13 cellular contexts compared by ENCODE assay signal in genomic region chr7:98249106-98249505, GRCh38. TPM values are rescaled to one million over a fixed set of nuclear protein-coding genes. Genes with fewer than 3 reads are reported as not detected.
A peak's percentile ranks its signal among the peaks of the same experiment; 100 is the strongest.
DNase-seq lines count a peak whose midpoint lies in the region; TF ChIP-seq lines count a peak whose summit lies in the region.
"Had no signal": no experiment of that assay in that cellular context is flagged by ENCODE, and none has a peak within 500 bp of the region (broad histone marks: within the 10 kb centered on the region; RNA-seq: fewer than 3 reads in every experiment).

No MANE protein-coding gene starts in this region.

- intact Hi-C loops in breast epithelium (cut with DNase I; ENCODE audit: low total_unique reads): no loop called here
- intact Hi-C loops in mammary epithelial cell (cut with micrococcal nuclease): no loop called here

- in situ Hi-C loops in mammary epithelial cell (cut with MboI; ENCODE audit: low sequenced_read_pairs in 2 of 2) (no loop called here), GM23248 (cut with MboI) (no loop called here)

- H3K9me2 ChIP-seq in hepatocyte (replicated peaks; ENCODE audit: insufficient read depth) (no peaks in the 10 kb centered on the region), GM23248 (ENCODE audit: insufficient read depth) (no peaks in the 10 kb centered on the region)

- no peaks in the 10 kb centered on the region for H3K9me3 Mint-ChIP-seq in T-helper 1 cell treated with Interleukin-12 subunit alpha and Interleukin-12 subunit beta and Interleukin-4 antibody, amounts not matched to agents 30 μg/mL and 1 μg/mL, for 36 hours
- no peaks in the 10 kb centered on the region for H3K9me3 Mint-ChIP-seq in type B pancreatic cell

- no peak overlapping the region for H3K4me2 ChIP-seq in mammary epithelial cell (ENCODE audit: insufficient read depth, low read depth, low read length)
- H3K4me2 ChIP-seq in hepatocyte: no peak overlapping the region
- no peak overlapping the region for H3K4me2 ChIP-seq in GM23248 (ENCODE audit: unreplicated experiment)

- no peaks in the 10 kb centered on the region for H3F3A ChIP-seq in GM23248 (ENCODE audit: insufficient read depth)

- H3K27ac Mint-ChIP-seq in T-helper 1 cell treated with Interleukin-12 subunit alpha and Interleukin-12 subunit beta and Interleukin-4 antibody, amounts not matched to agents 30 μg/mL and 1 μg/mL, for 36 hours: peak overlapping the region; percentile 99
- H3K27ac Mint-ChIP-seq in type B pancreatic cell: peak overlapping the region; percentile 25

- no peak for DNase-seq in breast epithelium (ENCODE audit: low spot score in 2 of 2)
- no peak for DNase-seq in mammary epithelial cell
- peak; percentile 12 for DNase-seq in iPS-NIHi7 (ENCODE audit: extremely low spot score)
- DNase-seq in type B pancreatic cell (ENCODE audit: extremely low spot score, unreplicated experiment): no peak
- no peak for DNase-seq in hepatocyte (ENCODE audit: low spot score)
- no peak for DNase-seq in islet precursor cell
- no peak for DNase-seq in GM23248
- DNase-seq: foreskin fibroblast; mesendoderm; NCI-H82; stimulated activated CD4-positive, alpha-beta T cell treated with anti-CD3 and anti-CD28 coated beads, Interleukin-15, amount 100 ng/mL, for 24 hours had no signal

- peaks cover 29% of the 10 kb centered on the region for H3K4me1 Mint-ChIP-seq in T-helper 1 cell treated with Interleukin-12 subunit alpha and Interleukin-12 subunit beta and Interleukin-4 antibody, amounts not matched to agents 30 μg/mL and 1 μg/mL, for 36 hours (ENCODE audit: low read depth)
- peaks cover 13% of the 10 kb centered on the region for H3K4me1 Mint-ChIP-seq in type B pancreatic cell (ENCODE audit: unreplicated experiment)

- dilution Hi-C loops in mammary epithelial cell (cut with HindIII; ENCODE audit: low sequenced_read_pairs): no loop called here

- H3K9ac ChIP-seq in mammary epithelial cell (ENCODE audit: insufficient read depth, low read length) (no peak overlapping the region), GM23248 (no peak overlapping the region)

- H3K4me1 ChIP-seq in breast epithelium (peaks cover 0 to 17% of the 10 kb centered on the region in 2 donors), mammary epithelial cell (ENCODE audit: insufficient read depth, low read length) (peaks cover 5% of the 10 kb centered on the region), hepatocyte (ENCODE audit: insufficient read depth) (peaks cover 13% of the 10 kb centered on the region), GM23248 (ENCODE audit: insufficient read depth) (peaks cover 4% of the 10 kb centered on the region; the same call in 1 of the 2 replicates)

- no TSS peak for BruUV-seq in mammary epithelial cell (replicated peaks; lab: Mats Ljungman, UMichigan)

- H3K27me3 Mint-ChIP-seq in T-helper 1 cell treated with Interleukin-12 subunit alpha and Interleukin-12 subunit beta and Interleukin-4 antibody, amounts not matched to agents 30 μg/mL and 1 μg/mL, for 36 hours (ENCODE audit: low read depth): no peaks in the 10 kb centered on the region
- H3K27me3 Mint-ChIP-seq in type B pancreatic cell: no peaks in the 10 kb centered on the region

- CTCF ChIA-PET in mammary epithelial cell (lab: Charles Lee; ENCODE audit: low non-redundant PET): no interaction called here

- H2AFZ ChIP-seq in mammary epithelial cell (ENCODE audit: low read depth, low read length) (no peak overlapping the region), hepatocyte (no peak overlapping the region), GM23248 (no peak overlapping the region)

- H3K9me3 ChIP-seq in breast epithelium (no peaks in the 10 kb centered on the region), mammary epithelial cell (replicated peaks; ENCODE audit: insufficient read depth, low read length) (no peaks in the 10 kb centered on the region), hepatocyte (ENCODE audit: low read depth) (no peaks in the 10 kb centered on the region), GM23248 (ENCODE audit: low read depth) (no peaks in the 10 kb centered on the region)

- peaks cover 22% of the 10 kb centered on the region for H3K36me3 Mint-ChIP-seq in T-helper 1 cell treated with Interleukin-12 subunit alpha and Interleukin-12 subunit beta and Interleukin-4 antibody, amounts not matched to agents 30 μg/mL and 1 μg/mL, for 36 hours (ENCODE audit: low read depth)
- no peaks in the 10 kb centered on the region for H3K36me3 Mint-ChIP-seq in type B pancreatic cell

- H3K79me2 ChIP-seq in mammary epithelial cell (ENCODE audit: insufficient read depth, low read length): peaks cover 15% of the 10 kb centered on the region
- peaks cover 30% of the 10 kb centered on the region for H3K79me2 ChIP-seq in hepatocyte
- H3K79me2 ChIP-seq in GM23248 (ENCODE audit: insufficient read depth): peaks cover 35% of the 10 kb centered on the region

- H4K20me1 ChIP-seq in mammary epithelial cell (ENCODE audit: insufficient read depth, low read length) (no peaks in the 10 kb centered on the region), hepatocyte (ENCODE audit: insufficient read depth, poor library complexity, severe bottlenecking) (no peaks in the 10 kb centered on the region), GM23248 (ENCODE audit: insufficient read depth) (no peaks in the 10 kb centered on the region)

- WGBS in mammary epithelial cell (ENCODE audit: low coverage, missing lambda C conversion rate): 91% methylated on average over 5 of the region's 6 CpGs
- 89% methylated on average over 6 of the region's 6 CpGs for WGBS in hepatocyte (ENCODE audit: low lambda C conversion rate, missing lambda C conversion rate)
- WGBS in GM23248 (ENCODE audit: low coverage in 1 of 2, low lambda C conversion rate in 2 of 2, missing lambda C conversion rate in 2 of 2), 2 experiments: 79 to 85% methylated on average over 6 of the region's 6 CpGs

- peak overlapping the region; percentile 94 for H3K4me3 Mint-ChIP-seq in T-helper 1 cell treated with Interleukin-12 subunit alpha and Interleukin-12 subunit beta and Interleukin-4 antibody, amounts not matched to agents 30 μg/mL and 1 μg/mL, for 36 hours
- H3K4me3 Mint-ChIP-seq in type B pancreatic cell: peak overlapping the region; percentile 48

- H3K4me3 ChIP-seq in breast epithelium (no peak overlapping the region), mammary epithelial cell (replicated peaks in 1 of 3; ENCODE audit: insufficient read depth in 1 of 3, low read depth in 2 of 3, low read length in 3 of 3) (no peak overlapping the region), hepatocyte (no peak overlapping the region), GM23248 (no peak overlapping the region)

- H3K36me3 ChIP-seq in breast epithelium (no peaks in the 10 kb centered on the region), mammary epithelial cell (ENCODE audit: insufficient read depth, low read length) (no peaks in the 10 kb centered on the region), hepatocyte (replicated peaks; ENCODE audit: insufficient read depth, low read depth) (no peaks in the 10 kb centered on the region), GM23248 (ENCODE audit: low read depth) (no peaks in the 10 kb centered on the region)

- peak overlapping the region; percentile 5 to 6 for H3K27ac ChIP-seq in breast epithelium
- no peak overlapping the region for H3K27ac ChIP-seq in mammary epithelial cell (ENCODE audit: insufficient read depth, low read depth, low read length)
- H3K27ac ChIP-seq in hepatocyte: no peak overlapping the region
- H3K27ac ChIP-seq in GM23248: no peak overlapping the region

- TF ChIP-seq POLR2A in breast epithelium (IDR thresholded peaks at IDR 0.05): no peak

- TF ChIP-seq CTCF in breast epithelium (IDR thresholded peaks at IDR 0.05) (no peak), mammary epithelial cell (conservative IDR thresholded peaks at IDR 0.05 in 1 of 2, IDR thresholded peaks at IDR 0.05 in 1 of 2; ENCODE audit: extremely low read depth in 1 of 2, insufficient read depth in 1 of 2, low read depth in 1 of 2, low read length in 2 of 2) (no peak), type B pancreatic cell (conservative IDR thresholded peaks at IDR 0.05) (no peak), hepatocyte (IDR thresholded peaks at IDR 0.05; ENCODE audit: poor library complexity) (no peak)

- H3K27me3 ChIP-seq in breast epithelium: no peaks in the 10 kb centered on the region
- no peaks in the 10 kb centered on the region for H3K27me3 ChIP-seq in mammary epithelial cell (ENCODE audit: insufficient read depth, low read length)
- no peaks in the 10 kb centered on the region for H3K27me3 ChIP-seq in hepatocyte
- no peaks in the 10 kb centered on the region for H3K27me3 ChIP-seq in GM23248 (replicated peaks; ENCODE audit: insufficient read depth)

RNA-seq across cellular contexts. Expression of gene TECPR1, which starts 2.9 kb away (rescaled TPM):
- 10 to 100 TPM; 14.7 to 29.7 (median 28.8) TPM for total RNA-seq in breast epithelium
- 10 to 100 TPM; 13.2 to 14.6 TPM for total RNA-seq in mammary epithelial cell
- 1.6 TPM for polyA plus RNA-seq in mammary epithelial cell
- polyA minus RNA-seq in mammary epithelial cell: 1.1 TPM
- 32.4 and 39.9 TPM in 2 replicates for total RNA-seq in type B pancreatic cell (ENCODE audit: low replicate concordance)
- 6.0 and 10.7 TPM in 2 replicates for total RNA-seq in hepatocyte
- polyA plus RNA-seq in hepatocyte: 9.8 and 11.3 TPM in 2 replicates
- 24.5 and 27.8 TPM in 2 replicates for total RNA-seq in GM23248 (2014; rRNA removed; shearing (Covaris generic))
- 8.1 and 8.2 TPM in 2 replicates for polyA plus RNA-seq in GM23248 (2016; fragmentation: Nextera tagmentation; extraction: Ambion mirVana)

RNA-seq across cellular contexts. Expression of gene BRI3, which starts 32.4 kb away (rescaled TPM):
- 10 to 100 TPM; 38.8 to 85.5 (median 56.4) TPM for total RNA-seq in breast epithelium
- 100 to 1,000 TPM in 1 of 2 donors, 10 to 100 TPM in 1; 24.5 to 158 TPM for total RNA-seq in mammary epithelial cell
- 43.1 TPM for polyA plus RNA-seq in mammary epithelial cell
- polyA minus RNA-seq in mammary epithelial cell: 113 TPM
- total RNA-seq in type B pancreatic cell (ENCODE audit: low replicate concordance): 151 and 190 TPM in 2 replicates
- 71.5 and 84.0 TPM in 2 replicates for total RNA-seq in hepatocyte
- 101 and 104 TPM in 2 replicates for polyA plus RNA-seq in hepatocyte
- total RNA-seq in GM23248 (2014; rRNA removed; shearing (Covaris generic)): 56.5 and 73.3 TPM in 2 replicates
- polyA plus RNA-seq in GM23248 (2016; fragmentation: Nextera tagmentation; extraction: Ambion mirVana): 195 and 315 TPM in 2 replicates

RNA-seq across cellular contexts. Expression of gene BHLHA15, which starts 37.9 kb away (rescaled TPM):
- total RNA-seq in breast epithelium (1 to 10 TPM in 1 of 3 donors, under 1 TPM in 1, not detected in 1; 0.59 to 2.3 TPM), mammary epithelial cell (under 1 TPM in 1 of 2 donors, not detected in 1; 0.61 TPM), type B pancreatic cell (ENCODE audit: low replicate concordance) (0.46 and 0.57 TPM in 2 replicates), hepatocyte (0.92 and 2.3 TPM in 2 replicates)
- polyA plus RNA-seq in mammary epithelial cell (0.15 TPM), hepatocyte (0.39 TPM in 1 of 2 replicates, not detected in the other), GM23248 (2016; fragmentation: Nextera tagmentation; extraction: Ambion mirVana) (not detected in 2 replicates)
- not detected for polyA minus RNA-seq in mammary epithelial cell
- not detected in 2 replicates for total RNA-seq in GM23248 (2014; rRNA removed; shearing (Covaris generic))
- total RNA-seq: subcutaneous adipose tissue had no signal

Comparison
In these comparisons a context has a peak if more than half of its experiments do, and no peak if none do; other contexts are left out.
1. H3K27ac ChIP-seq: peak in breast epithelium (2 of 2); none in mammary epithelial cell (single experiment), hepatocyte (single experiment) and GM23248 (single experiment).